24 cellular contexts compared by ENCODE assay signal in the genomic region with DNA sequence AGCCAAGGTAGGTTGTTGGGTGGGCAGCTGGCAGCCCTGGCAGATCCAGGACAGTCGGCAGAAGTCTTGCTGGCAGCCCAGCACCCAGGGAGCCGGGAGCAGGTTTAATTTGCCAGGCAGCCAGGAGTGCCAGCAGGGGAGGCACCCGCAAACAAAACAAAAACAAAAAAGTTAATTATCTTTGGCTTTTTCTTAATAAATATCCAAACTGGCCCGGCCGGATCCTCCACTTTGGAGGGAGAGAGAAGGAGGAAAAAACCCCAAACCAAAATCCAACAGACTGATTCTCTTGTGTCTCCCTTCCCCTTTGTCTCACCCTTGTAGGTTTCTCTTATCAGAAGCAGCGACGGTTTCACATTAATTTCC.
A peak's percentile ranks its signal among the peaks of the same experiment; 100 is the strongest.
DNase-seq lines count a peak whose midpoint lies in the region; ATAC-seq, FAIRE-seq and TF ChIP-seq lines count a peak whose summit lies in the region.
"Had no signal": no experiment of that assay in that cellular context is flagged by ENCODE, and none has a peak within 500 bp of the region (broad histone marks: within the 10 kb centered on the region; RNA-seq: fewer than 3 reads in every experiment).

No MANE protein-coding gene starts in this region.

- no peak overlapping the region for H2BK15ac ChIP-seq in H9 (ENCODE audit: low read depth, low read length)
- no peak overlapping the region for H2BK15ac ChIP-seq in neuronal stem cell (ENCODE audit: low read length)

- no peaks in the 10 kb centered on the region; a peak in 2 of 7 replicates for H3K36me3 Mint-ChIP-seq in H9 (ENCODE audit: insufficient read depth in 1 of 3, low read depth in 3 of 3)

- TF ChIP-seq POLR2A in breast epithelium (IDR thresholded peaks at IDR 0.05) (no peak), upper lobe of left lung (IDR thresholded peaks at IDR 0.05) (no peak)

- peak overlapping the region; percentile 39; the same call in 1 of the 2 replicates for H3K14ac ChIP-seq in H9 (ENCODE audit: insufficient read depth, low read length)
- H3K14ac ChIP-seq in neuronal stem cell (ENCODE audit: low read length) = no peak overlapping the region

- H3K23me2 ChIP-seq in H9 (ENCODE audit: insufficient read length, low read depth, low read length, poor library complexity, severe bottlenecking) = peaks cover 2% of the 10 kb centered on the region

- H3K4me3 Mint-ChIP-seq in H9 = no peak overlapping the region
- H3K4me3 Mint-ChIP-seq: activated CD4-positive, alpha-beta T cell treated with anti-CD3 and anti-CD28 coated beads, Interleukin-2, amount 10 ng/mL, durations not matched to agents 24 days and 14 days; CD4-positive, alpha-beta memory T cell; endodermal cell had no signal

- peaks cover 25 to 44% of the 10 kb centered on the region in 2 experiments for H3K4me1 Mint-ChIP-seq in H9

- no peak overlapping the region for H4K5ac ChIP-seq in H9 (ENCODE audit: insufficient read length, low read depth, low read length)

- no peaks in the 10 kb centered on the region for H3K27me3 ChIP-seq in H9 (ENCODE audit: insufficient read depth, low read length)
- no peaks in the 10 kb centered on the region for H3K27me3 ChIP-seq in breast epithelium
- H3K27me3 ChIP-seq in neuronal stem cell (ENCODE audit: control insufficient read depth in 3 of 3, insufficient read depth in 3 of 3, low read depth in 1 of 3, low read length in 3 of 3) = peaks cover 0 to 65% (median 11%) of the 10 kb centered on the region in 3 experiments
- H3K27me3 ChIP-seq in upper lobe of left lung = no peaks in the 10 kb centered on the region
- H3K27me3 ChIP-seq: cardiac muscle cell, uterus had no signal

- H3K4me3 ChIP-seq in breast epithelium (peak overlapping the region in 2 of 3 donors; percentile 27 to 49), neuronal stem cell (ENCODE audit: low read length in 2 of 2) (no peak overlapping the region), upper lobe of left lung (no peak overlapping the region)
- H3K4me3 ChIP-seq: cardiac muscle cell, psoas muscle, uterus had no signal

- H3K36me3 ChIP-seq in breast epithelium (no peaks in the 10 kb centered on the region), neuronal stem cell (replicated peaks in 1 of 2; ENCODE audit: control insufficient read depth in 2 of 2, insufficient read depth in 2 of 2, low read length in 2 of 2) (no peaks in the 10 kb centered on the region), upper lobe of left lung (no peaks in the 10 kb centered on the region)
- H3K36me3 ChIP-seq: cardiac muscle cell, uterus had no signal

- H3K9ac ChIP-seq in H9 (ENCODE audit: extremely low read depth, insufficient read length, low read length) = no peak overlapping the region
- no peak overlapping the region for H3K9ac ChIP-seq in neuronal stem cell (ENCODE audit: low read depth, low read length, poor library complexity)
- H3K9ac ChIP-seq: SK-N-SH had no signal

- H2BK12ac ChIP-seq in H9 (ENCODE audit: insufficient read length, low read depth, low read length) = no peak overlapping the region
- no peak overlapping the region for H2BK12ac ChIP-seq in neuronal stem cell (ENCODE audit: low read length)

- H3K56ac ChIP-seq in H9 (ENCODE audit: insufficient read length, low read depth, low read length) = no peak overlapping the region

- H3K4me2 ChIP-seq in H9 (ENCODE audit: insufficient read depth, insufficient read length, low read length) (no peak overlapping the region), neuronal stem cell (ENCODE audit: insufficient read depth, low read length, poor library complexity, severe bottlenecking) (no peak overlapping the region)
- H3K4me2 ChIP-seq: SK-N-SH had no signal

- no peak overlapping the region for H3K27ac Mint-ChIP-seq in H9
- H3K27ac Mint-ChIP-seq: activated CD4-positive, alpha-beta T cell treated with anti-CD3 and anti-CD28 coated beads, Interleukin-2, amount 10 ng/mL, durations not matched to agents 24 days and 14 days; endodermal cell had no signal

- H3K9me3 ChIP-seq in H9 (ENCODE audit: control insufficient read depth, low read depth, low read length) (no peaks in the 10 kb centered on the region), breast epithelium (no peaks in the 10 kb centered on the region), neuronal stem cell (replicated peaks in 1 of 2; ENCODE audit: control insufficient read depth in 2 of 2, insufficient read depth in 1 of 2, low read depth in 1 of 2, low read length in 2 of 2) (no peaks in the 10 kb centered on the region), upper lobe of left lung (no peaks in the 10 kb centered on the region)
- H3K9me3 ChIP-seq: psoas muscle, SK-N-SH, uterus had no signal

- H3T11ph ChIP-seq in H9 (ENCODE audit: low read length) = no peak overlapping the region

- H3K9me3 Mint-ChIP-seq in H9 = no peaks in the 10 kb centered on the region
- H3K9me3 Mint-ChIP-seq: activated CD4-positive, alpha-beta T cell treated with anti-CD3 and anti-CD28 coated beads, Interleukin-2, amount 10 ng/mL, durations not matched to agents 24 days and 14 days; CD4-positive, alpha-beta memory T cell; endodermal cell had no signal

- H2AK5ac ChIP-seq in H9 (ENCODE audit: insufficient read length, low read length) (no peak overlapping the region), neuronal stem cell (ENCODE audit: low read depth, low read length) (no peak overlapping the region)

- H3K18ac ChIP-seq in H9 (ENCODE audit: insufficient read length, low read depth, low read length) = no peak overlapping the region
- peak overlapping the region; percentile 81 for H3K18ac ChIP-seq in neuronal stem cell (ENCODE audit: low read length)

- no peaks in the 10 kb centered on the region for H4K20me1 ChIP-seq in H9 (ENCODE audit: control insufficient read depth, insufficient read depth, insufficient read length)

- TF ChIP-seq EP300 in upper lobe of left lung (IDR thresholded peaks at IDR 0.05) = no peak

- H3K4ac ChIP-seq in H9 (ENCODE audit: low read depth, low read length) (no peak overlapping the region), neuronal stem cell (ENCODE audit: low read length) (no peak overlapping the region)

- H3K27ac ChIP-seq in H9 (ENCODE audit: insufficient read length, low read depth, low read length) (no peak overlapping the region), breast epithelium (peak overlapping the region; percentile 94 to 97), neuronal stem cell (replicated peaks; ENCODE audit: low read length) (no peak overlapping the region), upper lobe of left lung (peak overlapping the region; percentile 33 to 65 (median 58))
- H3K27ac ChIP-seq: cardiac muscle cell, psoas muscle had no signal

- H3K79me1 ChIP-seq in H9 (ENCODE audit: insufficient read depth, low read depth, low read length, poor library complexity, severe bottlenecking) (no peaks in the 10 kb centered on the region), neuronal stem cell (ENCODE audit: low read depth, low read length) (no peaks in the 10 kb centered on the region)

- FAIRE-seq in GM19239 (lab: Jason Lieb, UNC) = no peak
- FAIRE-seq: GM18507, H54, small intestine had no signal

- DNase-seq in H9 (no peak), breast epithelium (ENCODE audit: low spot score in 2 of 2) (peak in 1 of 2 donors; percentile 61), neuronal stem cell (ENCODE audit: low spot score) (no peak), upper lobe of left lung (no peak), NCI-H1436 treated with DMSO at 0.1 percent for 48 hours (lab: John Stamatoyannopoulos, UW) (no peak), GM19239 (ENCODE audit: insufficient read length, low spot score) (no peak)
- DNase-seq: activated CD4-positive, alpha-beta T cell treated with anti-CD3 and anti-CD28 coated beads, Interleukin-2, amount 10 ng/mL, durations not matched to agents 24 days and 14 days; activated naive CD4-positive, alpha-beta T cell treated with anti-CD3 and anti-CD28 coated beads, Interleukin-2, amount 50 U/mL, for 16 hours; CD4-positive, alpha-beta memory T cell; endodermal cell; GDM1; Karpas-422; NCI-H1694; NCI-H69; psoas muscle; SK-N-SH; small intestine; stimulated activated CD4-positive, alpha-beta T cell treated with anti-CD3 and anti-CD28 coated beads, Interleukin-1b, Interleukin-23, amount 100 ng/mL, for 48 hours; T-helper 2 cell; uterus had no signal

- H3K4me1 ChIP-seq in H9 (ENCODE audit: insufficient read depth, low read length) (0 out of 2 replicates have a peak, but pooled peaks cover 2% of the 10 kb centered on the region), breast epithelium (peaks cover 9 to 16% of the 10 kb centered on the region in 2 donors), neuronal stem cell (ENCODE audit: control insufficient read depth in 2 of 2, insufficient read depth in 1 of 2, low read depth in 1 of 2, low read length in 2 of 2) (peaks cover 8 to 11% of the 10 kb centered on the region in 2 donors), upper lobe of left lung (peaks cover 16 to 35% (median 21%) of the 10 kb centered on the region in 4 donors)

- no peak overlapping the region for H2BK5ac ChIP-seq in H9 (ENCODE audit: insufficient read length, low read length)
- peak overlapping the region; percentile 85 for H2BK5ac ChIP-seq in neuronal stem cell (ENCODE audit: low read length)

- intact Hi-C loops in breast epithelium (cut with DNase I; ENCODE audit: low total_unique reads) = loop anchor here (10.0 kb wide), 1 partner anchor 95 kb away; the partner anchor contains the start of gene CASZ1

- H2BK120ac ChIP-seq in H9 (ENCODE audit: low read depth, low read length, poor library complexity, severe bottlenecking) = no peak overlapping the region
- H2BK120ac ChIP-seq in neuronal stem cell (ENCODE audit: low read depth, low read length) = no peak overlapping the region

- no peak overlapping the region for H3K23ac ChIP-seq in H9 (ENCODE audit: insufficient read length, low read depth, low read length)
- H3K23ac ChIP-seq in neuronal stem cell (ENCODE audit: low read depth, low read length, poor library complexity) = no peak overlapping the region

- no peaks in the 10 kb centered on the region; the same call in 1 of the 2 replicates for H3K79me2 ChIP-seq in H9 (ENCODE audit: insufficient read depth, low read length)

- H4K91ac ChIP-seq in H9 (ENCODE audit: insufficient read length, low read depth, low read length) (no peak overlapping the region), neuronal stem cell (ENCODE audit: low read depth, low read length, poor library complexity) (no peak overlapping the region)

- TF ChIP-seq CTCF in H9 (conservative IDR thresholded peaks at IDR 0.05) = no peak
- no peak for TF ChIP-seq CTCF in breast epithelium (IDR thresholded peaks at IDR 0.05)
- no peak for TF ChIP-seq CTCF in upper lobe of left lung (IDR thresholded peaks at IDR 0.05)

- no CpG with 5 or more reads among the region's 7 CpGs for WGBS in H9 (ENCODE audit: extremely low coverage, insufficient read length, low lambda C conversion rate)
- no CpG with 5 or more reads among the region's 7 CpGs for WGBS in neuronal stem cell (ENCODE audit: extremely low coverage in 2 of 2, insufficient read length in 2 of 2, insufficient replicate concordance in 1 of 2), 2 donors
- WGBS in upper lobe of left lung, 2 donors = 44 to 61% methylated on average over 7 of the region's 7 CpGs

- ATAC-seq in upper lobe of left lung (ENCODE audit: low FRiP score in 2 of 2) = no peak
- ATAC-seq in HG02678 (IDR thresholded peaks at IDR 0.05; ENCODE audit: unreplicated experiment) = no peak
- ATAC-seq: psoas muscle had no signal

- H4K8ac ChIP-seq in H9 (replicated peaks; ENCODE audit: insufficient read length, low read depth, low read length) (no peak overlapping the region), neuronal stem cell (ENCODE audit: low read depth, low read length) (no peak overlapping the region)

- no peak overlapping the region for H2AFZ ChIP-seq in H9 (ENCODE audit: low read length)
- H2AFZ ChIP-seq in neuronal stem cell (ENCODE audit: low read length) = no peak overlapping the region

- no peak overlapping the region for H2BK20ac ChIP-seq in H9 (ENCODE audit: low read depth, low read length, poor library complexity, severe bottlenecking)

- peaks cover 37% of the 10 kb centered on the region for H3K27me3 Mint-ChIP-seq in H9 (ENCODE audit: low read depth)

Comparison
In these comparisons a context has a peak if more than half of its experiments do, and no peak if none do; other contexts are left out.
1. H3K27ac ChIP-seq: peak in breast epithelium (2 of 2) and upper lobe of left lung (4 of 4); none in H9 (single experiment) and neuronal stem cell (single experiment).
2. H3K4me3 ChIP-seq: peak in breast epithelium (2 of 3); none in neuronal stem cell (0 of 2) and upper lobe of left lung (0 of 4).